Comparison of ENCODE assay signal across 8 cellular contexts in genomic region chr22:43185860-43186261, GRCh38. TPM values are rescaled to one million over a fixed set of nuclear protein-coding genes. Genes with fewer than 3 reads are reported as not detected.
DNase-seq lines count a peak whose midpoint lies in the region; ATAC-seq and TF ChIP-seq lines count a peak whose summit lies in the region.

No MANE protein-coding gene starts in this region.

- H3K4me3 Mint-ChIP-seq in stimulated activated naive CD8-positive, alpha-beta T cell treated with anti-CD3 and anti-CD28 coated beads, Interleukin-15, amount 100 ng/mL, for 72 hours = peak overlapping the region; percentile 82 to 83

- ATAC-seq in stimulated activated naive CD8-positive, alpha-beta T cell treated with anti-CD3 and anti-CD28 coated beads, Interleukin-15, amount 100 ng/mL, for 72 hours = no peak
- no peak for ATAC-seq in HG02798 (IDR thresholded peaks at IDR 0.05; ENCODE audit: poor library complexity, unreplicated experiment)

- peak overlapping the region; percentile 65 to 87 (median 86) for H3K4me3 ChIP-seq in breast epithelium

- no peaks in the 10 kb centered on the region for H3K4me1 ChIP-seq in breast epithelium

- DNase-seq in NCI-H1417 (lab: John Stamatoyannopoulos, UW) (peak; percentile 13 to 40 (median 16)), NCI-H1417 treated with DMSO at 0.1 percent for 48 hours (lab: John Stamatoyannopoulos, UW) (no peak), NCI-H2029 treated with DMSO at 0.1 percent for 48 hours (lab: John Stamatoyannopoulos, UW) (peak; percentile 32), breast epithelium (ENCODE audit: low spot score in 2 of 2) (peak; percentile 62 to 72), kidney tubule cell (ENCODE audit: low spot score) (peak; percentile 53), NCI-H1436 (lab: John Stamatoyannopoulos, UW) (no peak)
- DNase-seq in stimulated activated naive CD8-positive, alpha-beta T cell treated with anti-CD3 and anti-CD28 coated beads, Interleukin-15, amount 100 ng/mL, for 72 hours = no peak

- H3K36me3 ChIP-seq in breast epithelium = no peaks in the 10 kb centered on the region

- intact Hi-C loops in breast epithelium (cut with DNase I; ENCODE audit: low total_unique reads) = no loop called here

- no peak for TF ChIP-seq POLR2A in breast epithelium (IDR thresholded peaks at IDR 0.05)

- peaks cover 0 to 5% of the 10 kb centered on the region in 2 donors for H3K9me3 Mint-ChIP-seq in stimulated activated naive CD8-positive, alpha-beta T cell treated with anti-CD3 and anti-CD28 coated beads, Interleukin-15, amount 100 ng/mL, for 72 hours

- no peaks in the 10 kb centered on the region for H3K9me3 ChIP-seq in breast epithelium

- peak overlapping the region; percentile 57 to 59 for H3K27ac Mint-ChIP-seq in stimulated activated naive CD8-positive, alpha-beta T cell treated with anti-CD3 and anti-CD28 coated beads, Interleukin-15, amount 100 ng/mL, for 72 hours

- H3K27me3 Mint-ChIP-seq in stimulated activated naive CD8-positive, alpha-beta T cell treated with anti-CD3 and anti-CD28 coated beads, Interleukin-15, amount 100 ng/mL, for 72 hours = no peaks in the 10 kb centered on the region

- H3K4me1 Mint-ChIP-seq in stimulated activated naive CD8-positive, alpha-beta T cell treated with anti-CD3 and anti-CD28 coated beads, Interleukin-15, amount 100 ng/mL, for 72 hours = peaks cover 54% of the 10 kb centered on the region

- H3K27ac ChIP-seq in breast epithelium = peak overlapping the region; percentile 6 to 73

- TF ChIP-seq CTCF in breast epithelium (IDR thresholded peaks at IDR 0.05) = no peak

- no peaks in the 10 kb centered on the region for H3K27me3 ChIP-seq in breast epithelium

RNA-seq across cellular contexts. Expression of gene TTLL12, which starts 1.1 kb away (rescaled TPM):
- 10 to 100 TPM; 25.9 to 36.0 (median 31.4) TPM for total RNA-seq in breast epithelium

RNA-seq across cellular contexts. Expression of gene TSPO, which starts 34.5 kb away (rescaled TPM):
- 100 to 1,000 TPM; 250 to 468 (median 284) TPM for total RNA-seq in breast epithelium

RNA-seq across cellular contexts. Expression of gene MCAT, which starts 42.7 kb away (rescaled TPM):
- 10 to 100 TPM; 18.6 to 31.1 (median 26.2) TPM for total RNA-seq in breast epithelium

Comparison
In these comparisons a context has a peak if more than half of its experiments do, and no peak if none do; other contexts are left out.
1. DNase-seq: peak in NCI-H1417 (3 of 3), NCI-H2029 treated with DMSO at 0.1 percent for 48 hours (single experiment), breast epithelium (2 of 2) and kidney tubule cell (single experiment); none in NCI-H1417 treated with DMSO at 0.1 percent for 48 hours (single experiment), stimulated activated naive CD8-positive, alpha-beta T cell treated with anti-CD3 and anti-CD28 coated beads, Interleukin-15, amount 100 ng/mL, for 72 hours (0 of 2) and NCI-H1436 (single experiment).